In genomic region chr1:92956254-92956653, GRCh38 we compare ENCODE assay signal across 16 cellular contexts. TPM values are rescaled to one million over a fixed set of nuclear protein-coding genes. Genes with fewer than 3 reads are reported as not detected.
DNase-seq lines count a peak whose midpoint lies in the region; ATAC-seq, FAIRE-seq and TF ChIP-seq lines count a peak whose summit lies in the region.
"Had no signal": no experiment of that assay in that cellular context is flagged by ENCODE, and none has a peak within 500 bp of the region (broad histone marks: within the 10 kb centered on the region; RNA-seq: fewer than 3 reads in every experiment).

No MANE protein-coding gene starts in this region.

- H3K27ac Mint-ChIP-seq in activated T-helper 17 cell treated with anti-CD3 and anti-CD28 coated beads, Interleukin-2, amount 50 U/mL, for 72 hours = peak overlapping the region; percentile 41
- H3K27ac Mint-ChIP-seq in natural killer cell = peak overlapping the region; percentile 76 to 89

- H4K20me1 ChIP-seq in MM.1S (ENCODE audit: insufficient read depth, low read length) (no peaks in the 10 kb centered on the region), osteoblast (ENCODE audit: insufficient read depth, low read length) (no peaks in the 10 kb centered on the region)

- no peak for FAIRE-seq in D721Med (lab: Jason Lieb, UNC)
- FAIRE-seq: G401.6, keratinocyte, RCC 7860 had no signal

- peak overlapping the region; percentile 90 for H3K4me2 ChIP-seq in MM.1S (ENCODE audit: low read depth, low read length)
- H3K4me2 ChIP-seq in osteoblast (ENCODE audit: insufficient read depth, low read length) = no peak overlapping the region

- H3K4me3 Mint-ChIP-seq in activated T-helper 17 cell treated with anti-CD3 and anti-CD28 coated beads, Interleukin-2, amount 50 U/mL, for 72 hours = peak overlapping the region; percentile 66
- peak overlapping the region; percentile 38 for H3K4me3 Mint-ChIP-seq in natural killer cell

- peaks cover 42% of the 10 kb centered on the region for H3F3A ChIP-seq in MM.1S (ENCODE audit: insufficient read depth, low read length)

- peak overlapping the region; percentile 64; the same call in 1 of the 2 replicates for H3K9ac ChIP-seq in MM.1S (ENCODE audit: low read length)

- peaks cover 50% of the 10 kb centered on the region for H3K4me1 Mint-ChIP-seq in activated T-helper 17 cell treated with anti-CD3 and anti-CD28 coated beads, Interleukin-2, amount 50 U/mL, for 72 hours
- peaks cover 57 to 62% of the 10 kb centered on the region in 2 donors for H3K4me1 Mint-ChIP-seq in natural killer cell

- no peaks in the 10 kb centered on the region for H3K9me3 Mint-ChIP-seq in activated T-helper 17 cell treated with anti-CD3 and anti-CD28 coated beads, Interleukin-2, amount 50 U/mL, for 72 hours
- H3K9me3 Mint-ChIP-seq in natural killer cell = no peaks in the 10 kb centered on the region
- H3K9me3 Mint-ChIP-seq: T-helper 1 cell treated with Interleukin-12 subunit alpha and Interleukin-12 subunit beta and Interleukin-4 antibody, amounts not matched to agents 30 μg/mL and 1 μg/mL, for 36 hours had no signal

- peaks cover 86% of the 10 kb centered on the region for H3K79me2 ChIP-seq in MM.1S (ENCODE audit: low read length)
- H3K79me2 ChIP-seq in osteoblast (ENCODE audit: insufficient read depth, low read length) = peaks cover 27% of the 10 kb centered on the region

- no peaks in the 10 kb centered on the region for H3K9me3 ChIP-seq in MM.1S (replicated peaks; ENCODE audit: insufficient read depth, low read length)
- no peaks in the 10 kb centered on the region for H3K9me3 ChIP-seq in osteoblast (ENCODE audit: low read depth, low read length)

- H3K36me3 Mint-ChIP-seq in activated T-helper 17 cell treated with anti-CD3 and anti-CD28 coated beads, Interleukin-2, amount 50 U/mL, for 72 hours (ENCODE audit: low read depth) = peaks cover 8% of the 10 kb centered on the region
- no peaks in the 10 kb centered on the region for H3K36me3 Mint-ChIP-seq in natural killer cell

- DNase-seq in D721Med (ENCODE audit: insufficient read length, low spot score) (peak; percentile 23), MM.1S (no peak), natural killer cell (no peak), NK-92 (lab: John Stamatoyannopoulos, UW; ENCODE audit: unreplicated experiment) (no peak), osteoblast (ENCODE audit: insufficient read length, low spot score, missing footprints) (no peak), NCI-H345 (lab: John Stamatoyannopoulos, UW) (no peak), iPS-NIHi7 (ENCODE audit: extremely low spot score) (no peak)
- DNase-seq: activated CD4-positive, alpha-beta T cell treated with anti-CD3 and anti-CD28 coated beads for 48 hours; activated naive CD4-positive, alpha-beta T cell treated with Interleukin-2 at 50 U/mL for 16 hours; NCI-H226; stimulated activated CD4-positive, alpha-beta T cell treated with anti-CD3 and anti-CD28 coated beads, Interleukin-2, amount 100 ng/mL, for 24 hours had no signal

- no peak for TF ChIP-seq CTCF in D721Med (IDR thresholded peaks at IDR 0.05; ENCODE audit: insufficient read depth, missing control alignments)
- no peak for TF ChIP-seq CTCF in MM.1S (IDR thresholded peaks at IDR 0.05; ENCODE audit: low read length)
- no peak for TF ChIP-seq CTCF in natural killer cell (IDR thresholded peaks at IDR 0.05)
- TF ChIP-seq CTCF in osteoblast (IDR thresholded peaks at IDR 0.05; ENCODE audit: extremely low read depth, low read depth, low read length) = no peak

- no peak overlapping the region for H2AFZ ChIP-seq in MM.1S (ENCODE audit: low read length)
- H2AFZ ChIP-seq in osteoblast (ENCODE audit: low read length) = no peak overlapping the region

- no peaks in the 10 kb centered on the region for H3K9me2 ChIP-seq in MM.1S (replicated peaks; ENCODE audit: insufficient read depth, low read length)

- no peaks in the 10 kb centered on the region for H3K27me3 Mint-ChIP-seq in activated T-helper 17 cell treated with anti-CD3 and anti-CD28 coated beads, Interleukin-2, amount 50 U/mL, for 72 hours
- H3K27me3 Mint-ChIP-seq in natural killer cell (ENCODE audit: low read depth in 2 of 2) = no peaks in the 10 kb centered on the region

- no peaks in the 10 kb centered on the region for H3K27me3 ChIP-seq in MM.1S (replicated peaks; ENCODE audit: insufficient read depth, low read length)
- H3K27me3 ChIP-seq in osteoblast (ENCODE audit: insufficient read depth, low read length) = no peaks in the 10 kb centered on the region

- H3K4me3 ChIP-seq in MM.1S (ENCODE audit: low read length) = peak overlapping the region; percentile 30
- H3K4me3 ChIP-seq in osteoblast (ENCODE audit: insufficient read depth, low read length) = no peak overlapping the region

- no peak for ATAC-seq in activated T-helper 17 cell treated with anti-CD3 and anti-CD28 coated beads, Interleukin-2, amount 50 U/mL, for 72 hours (replicated peaks)
- no peak for ATAC-seq in natural killer cell

- H3K4me1 ChIP-seq in MM.1S (ENCODE audit: low read length) = peaks cover 41% of the 10 kb centered on the region
- peaks cover 10% of the 10 kb centered on the region for H3K4me1 ChIP-seq in osteoblast (ENCODE audit: insufficient read depth, low read length)

- no peaks in the 10 kb centered on the region for H3K36me3 ChIP-seq in MM.1S (replicated peaks; ENCODE audit: insufficient read depth, low read length)
- H3K36me3 ChIP-seq in osteoblast (ENCODE audit: insufficient read depth, low read length) = no peaks in the 10 kb centered on the region

- intact Hi-C loops in natural killer cell (cut with micrococcal nuclease) = no loop called here

- H3K27ac ChIP-seq in MM.1S (ENCODE audit: low read length) (peak overlapping the region; percentile 98), osteoblast (ENCODE audit: low read depth, low read length) (no peak overlapping the region)

RNA-seq across cellular contexts. Expression of gene DIPK1A, which starts 5.0 kb away (rescaled TPM):
- total RNA-seq in activated T-helper 17 cell treated with anti-CD3 and anti-CD28 coated beads, Interleukin-2, amount 50 U/mL, for 72 hours = 1 to 10 TPM; 6.5 to 8.6 TPM
- total RNA-seq in natural killer cell (10 to 100 TPM in 2 of 3 donors, 1 to 10 TPM in 1; 7.0 to 11.3 (median 11.2) TPM), osteoblast (29.0 and 29.8 TPM in 2 replicates)
